ENCODE assay signal across 8 cellular contexts in the genomic region with DNA sequence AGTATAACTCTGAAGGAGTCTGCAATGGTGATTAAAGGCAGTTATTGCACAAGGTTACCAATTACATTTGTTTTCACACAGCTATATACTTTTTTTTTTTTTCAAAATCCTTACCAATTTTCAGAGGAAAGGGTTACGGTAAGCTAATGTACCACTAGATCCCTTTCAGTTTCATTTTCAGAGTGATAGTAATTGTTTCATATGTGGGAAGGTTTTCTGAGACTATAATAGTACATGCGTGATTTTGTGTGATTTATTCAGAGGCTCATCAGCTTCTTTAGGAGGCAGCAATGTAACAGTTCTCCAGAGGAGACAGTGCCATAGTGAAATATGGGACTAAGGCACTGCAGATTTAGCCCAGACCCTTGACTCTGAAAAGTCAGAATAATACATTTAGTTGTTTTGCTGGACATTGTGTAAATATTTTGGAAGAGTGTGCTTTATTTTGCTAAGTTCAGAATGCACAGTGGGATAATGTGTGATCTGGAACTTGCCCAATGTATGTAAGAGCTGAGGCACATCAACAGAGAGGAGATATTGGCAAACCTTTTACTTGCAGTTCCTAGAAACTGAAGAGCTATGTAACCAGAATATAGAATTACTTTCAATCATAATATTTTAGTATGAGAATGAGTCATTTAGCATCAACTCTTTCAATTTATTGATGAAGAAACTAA.
DNase-seq lines count a peak whose midpoint lies in the region; ATAC-seq and TF ChIP-seq lines count a peak whose summit lies in the region.

No MANE protein-coding gene starts in this region.

- peaks cover 5% of the 10 kb centered on the region for H3K4me1 Mint-ChIP-seq in dendritic cell treated with granulocyte-macrophage colony-stimulating factor and Interleukin-4, amounts not matched to agents 40 ng/mL and 50 ng/mL, for 4 days (ENCODE audit: low read depth)

- H3K9me3 ChIP-seq in vagina, result no peaks in the 10 kb centered on the region

- H3K27ac ChIP-seq in ACC112 (ENCODE audit: low read depth, low read length) (no peak overlapping the region), vagina (peak overlapping the region; percentile 7)

- no peaks in the 10 kb centered on the region for H3K36me3 ChIP-seq in ACC112 (ENCODE audit: insufficient read depth, low read length)
- no peaks in the 10 kb centered on the region for H3K36me3 ChIP-seq in vagina

- intact Hi-C loops in dendritic cell treated with granulocyte-macrophage colony-stimulating factor and Interleukin-4, amounts not matched to agents 40 ng/mL and 50 ng/mL, for 4 days (cut with micrococcal nuclease), result no loop called here
- intact Hi-C loops in vagina (cut with DNase I), result no loop called here

- TF ChIP-seq CTCF in vagina (IDR thresholded peaks at IDR 0.05), result no peak

- ATAC-seq in GM19324 (IDR thresholded peaks at IDR 0.05; ENCODE audit: low FRiP score, unreplicated experiment) (peak; percentile 80), HG03196 (IDR thresholded peaks at IDR 0.05; ENCODE audit: unreplicated experiment) (peak; percentile 75)

- H3K9me3 Mint-ChIP-seq in dendritic cell treated with granulocyte-macrophage colony-stimulating factor and Interleukin-4, amounts not matched to agents 40 ng/mL and 50 ng/mL, for 4 days, result no peaks in the 10 kb centered on the region

- H3K27me3 Mint-ChIP-seq in dendritic cell treated with granulocyte-macrophage colony-stimulating factor and Interleukin-4, amounts not matched to agents 40 ng/mL and 50 ng/mL, for 4 days, result no peaks in the 10 kb centered on the region

- peak overlapping the region; percentile 6 for H2AFZ ChIP-seq in ACC112 (ENCODE audit: low read length, unreplicated experiment)

- H3K4me3 Mint-ChIP-seq in dendritic cell treated with granulocyte-macrophage colony-stimulating factor and Interleukin-4, amounts not matched to agents 40 ng/mL and 50 ng/mL, for 4 days, result peak overlapping the region; percentile 40

- H3K4me1 ChIP-seq in ACC112 (ENCODE audit: control insufficient read depth, insufficient read depth, low read length, unreplicated experiment) (no peaks in the 10 kb centered on the region), vagina (peaks cover 23% of the 10 kb centered on the region)

- H3K27ac Mint-ChIP-seq in dendritic cell treated with granulocyte-macrophage colony-stimulating factor and Interleukin-4, amounts not matched to agents 40 ng/mL and 50 ng/mL, for 4 days, result no peak overlapping the region

- TF ChIP-seq POLR2A in vagina (IDR thresholded peaks at IDR 0.05), result no peak

- no peak for DNase-seq in vagina (ENCODE audit: extremely low spot score in 2 of 2)
- DNase-seq in effector CD8-positive, alpha-beta T cell (lab: John Stamatoyannopoulos, UW), result no peak
- DNase-seq in HT-29 (ENCODE audit: low spot score), result no peak
- no peak for DNase-seq in NCI-H1105 treated with DMSO at 0.1 percent for 48 hours (lab: John Stamatoyannopoulos, UW)

- no peaks in the 10 kb centered on the region for H3K79me2 ChIP-seq in ACC112 (ENCODE audit: control insufficient read depth, insufficient read depth, low read length, unreplicated experiment)

- H3K4me3 ChIP-seq in ACC112 (ENCODE audit: low read depth, low read length) (peak overlapping the region; percentile 74), vagina (peak overlapping the region; percentile 3 to 7)

- H3K27me3 ChIP-seq in ACC112 (ENCODE audit: insufficient read depth, low read length) (no peaks in the 10 kb centered on the region), vagina (no peaks in the 10 kb centered on the region)

- H3K36me3 Mint-ChIP-seq in dendritic cell treated with granulocyte-macrophage colony-stimulating factor and Interleukin-4, amounts not matched to agents 40 ng/mL and 50 ng/mL, for 4 days (ENCODE audit: low read depth), result no peaks in the 10 kb centered on the region
